ENCODE assay signal across 14 cellular contexts in genomic region chr19:863305-863620, GRCh38. TPM values are rescaled to one million over a fixed set of nuclear protein-coding genes. Genes with fewer than 3 reads are reported as not detected.
DNase-seq lines count a peak whose midpoint lies in the region; ATAC-seq and TF ChIP-seq lines count a peak whose summit lies in the region.
"Had no signal": no experiment of that assay in that cellular context is flagged by ENCODE, and none has a peak within 500 bp of the region (broad histone marks: within the 10 kb centered on the region; RNA-seq: fewer than 3 reads in every experiment).

No MANE protein-coding gene starts in this region.

- H3K27ac ChIP-seq in OCI-LY1 (ENCODE audit: low read depth, low read length, poor library complexity, severe bottlenecking) (peak overlapping the region; percentile 64), spleen (peak overlapping the region in 7 of 8 donors; percentile 58 to 85 (median 78)), mesendoderm (ENCODE audit: low read depth, low read length) (no peak overlapping the region), testis (no peak overlapping the region)

- H2BK15ac ChIP-seq in mesendoderm (replicated peaks; ENCODE audit: low read depth) = no peak overlapping the region

- ATAC-seq in central memory CD8-positive, alpha-beta T cell (replicated peaks; ENCODE audit: extremely low read depth, poor library complexity, severe bottlenecking) = no peak

- peak overlapping the region; percentile 25 for H3K27ac Mint-ChIP-seq in activated CD4-positive, alpha-beta T cell treated with anti-CD3 and anti-CD28 coated beads, Interleukin-2, amount 10 ng/mL, durations not matched to agents 24 days and 14 days
- H3K27ac Mint-ChIP-seq in central memory CD8-positive, alpha-beta T cell (ENCODE audit: low read depth) = peak overlapping the region; percentile 75

- H3K9ac ChIP-seq in OCI-LY1 (ENCODE audit: low read length) (no peak overlapping the region), mesendoderm (ENCODE audit: low read length) (no peak overlapping the region)

- no peak overlapping the region for H2AK5ac ChIP-seq in mesendoderm (ENCODE audit: low read length)

- DNase-seq in activated CD4-positive, alpha-beta T cell treated with anti-CD3 and anti-CD28 coated beads, Interleukin-2, amount 10 ng/mL, durations not matched to agents 24 days and 14 days = no peak
- DNase-seq in activated CD4-positive, alpha-beta T cell treated with anti-CD3 and anti-CD28 coated beads for 1 hour = no peak
- no peak for DNase-seq in central memory CD8-positive, alpha-beta T cell (ENCODE audit: low spot score in 2 of 2)
- DNase-seq in spleen (no peak), mesendoderm (no peak), testis (no peak)
- DNase-seq in activated effector memory CD4-positive, alpha-beta T cell treated with anti-CD3 and anti-CD28 coated beads, Interleukin-2, amount 50 U/mL, for 16 hours = no peak
- DNase-seq: DMS153, NCI-H1436 had no signal

- H3K27me3 Mint-ChIP-seq in activated CD4-positive, alpha-beta T cell treated with anti-CD3 and anti-CD28 coated beads, Interleukin-2, amount 10 ng/mL, durations not matched to agents 24 days and 14 days = peaks cover 10% of the 10 kb centered on the region
- H3K27me3 Mint-ChIP-seq in central memory CD8-positive, alpha-beta T cell = peaks cover 9% of the 10 kb centered on the region

- H3K4me3 ChIP-seq in OCI-LY1 (ENCODE audit: low read depth, low read length, poor library complexity, severe bottlenecking) (peak overlapping the region; percentile 43), spleen (peak overlapping the region in 5 of 8 donors; percentile 10 to 66 (median 29)), mesendoderm (ENCODE audit: low read length) (no peak overlapping the region), testis (no peak overlapping the region)

- H2BK120ac ChIP-seq in mesendoderm (ENCODE audit: low read depth, low read length) = no peak overlapping the region

- no peak overlapping the region for H2BK5ac ChIP-seq in mesendoderm (ENCODE audit: low read length)

- H3K27me3 ChIP-seq in OCI-LY1 (ENCODE audit: insufficient read depth, low read length) (no peaks in the 10 kb centered on the region), spleen (replicated peaks in 1 of 7) (peaks cover 0 to 55% (median 20%) of the 10 kb centered on the region in 7 donors), mesendoderm (ENCODE audit: insufficient read depth, low read length, poor library complexity) (peaks cover 6% of the 10 kb centered on the region), testis (no peaks in the 10 kb centered on the region)

- H3F3A ChIP-seq in OCI-LY1 (ENCODE audit: insufficient read depth, low read length) = no peaks in the 10 kb centered on the region

- H3K79me2 ChIP-seq in OCI-LY1 (ENCODE audit: insufficient read depth, low read length) (no peaks in the 10 kb centered on the region), mesendoderm (ENCODE audit: control insufficient read depth, insufficient read depth, low read length) (no peaks in the 10 kb centered on the region)

- H3K56ac ChIP-seq in mesendoderm (ENCODE audit: low read length) = no peak overlapping the region

- no peak overlapping the region for H3K4ac ChIP-seq in mesendoderm (ENCODE audit: low read depth, low read length)

- peak overlapping the region; percentile 59 for H3K4me2 ChIP-seq in OCI-LY1 (ENCODE audit: low read length)
- H3K4me2 ChIP-seq in mesendoderm (ENCODE audit: low read length) = no peak overlapping the region

- intact Hi-C loops in activated CD4-positive, alpha-beta T cell treated with anti-CD3 and anti-CD28 coated beads, Interleukin-2, amount 10 ng/mL, durations not matched to agents 24 days and 14 days (cut with micrococcal nuclease) = loop anchor here (2.0 kb wide), 1 partner anchor 120 kb away; no protein-coding TSS in a partner anchor
- intact Hi-C loops in spleen (cut with DNase I; ENCODE audit: low total_unique reads) = loop anchor here (2.0 to 10.0 kb wide), 2 partner anchors 58 to 122 kb away; partner anchors contain the start of gene WDR18
- intact Hi-C loops in testis (cut with DNase I; ENCODE audit: low total_unique reads) = no loop called here

- no peak overlapping the region for H3K18ac ChIP-seq in mesendoderm (ENCODE audit: low read length)

- H3K23ac ChIP-seq in mesendoderm (ENCODE audit: low read length) = no peak overlapping the region

- peak overlapping the region; percentile 79 for H3K4me3 Mint-ChIP-seq in activated CD4-positive, alpha-beta T cell treated with anti-CD3 and anti-CD28 coated beads, Interleukin-2, amount 10 ng/mL, durations not matched to agents 24 days and 14 days
- H3K4me3 Mint-ChIP-seq in central memory CD8-positive, alpha-beta T cell = peak overlapping the region; percentile 74

- WGBS in spleen, 5 donors = 56 to 74% (median 70%) methylated on average over 7 of the region's 7 CpGs
- no CpG with 5 or more reads among the region's 7 CpGs for WGBS in mesendoderm (ENCODE audit: extremely low coverage, insufficient coverage, low lambda C conversion rate)
- 66 to 82% methylated on average over 6 to 7 of the region's 7 CpGs for WGBS in testis, 2 donors

- H3K4me1 ChIP-seq in OCI-LY1 (ENCODE audit: insufficient read depth, low read length, severe bottlenecking) (peaks cover 18% of the 10 kb centered on the region), spleen (peaks cover 11 to 57% (median 45%) of the 10 kb centered on the region in 6 donors), mesendoderm (ENCODE audit: control insufficient read depth, low read depth, low read length) (no peaks in the 10 kb centered on the region), testis (peaks cover 9% of the 10 kb centered on the region)

- peaks cover 5% of the 10 kb centered on the region for H3K36me3 Mint-ChIP-seq in activated CD4-positive, alpha-beta T cell treated with anti-CD3 and anti-CD28 coated beads, Interleukin-2, amount 10 ng/mL, durations not matched to agents 24 days and 14 days (ENCODE audit: low read depth)
- peaks cover 10% of the 10 kb centered on the region for H3K36me3 Mint-ChIP-seq in central memory CD8-positive, alpha-beta T cell (ENCODE audit: insufficient read depth)

- TF ChIP-seq CTCF in OCI-LY1 (IDR thresholded peaks at IDR 0.05; ENCODE audit: low read length) = no peak
- no peak for TF ChIP-seq CTCF in spleen (IDR thresholded peaks at IDR 0.05 in 8 of 11, conservative IDR thresholded peaks at IDR 0.05 in 3 of 11)
- no peak for TF ChIP-seq CTCF in testis (IDR thresholded peaks at IDR 0.05)

- no peaks in the 10 kb centered on the region for H3K9me3 Mint-ChIP-seq in activated CD4-positive, alpha-beta T cell treated with anti-CD3 and anti-CD28 coated beads, Interleukin-2, amount 10 ng/mL, durations not matched to agents 24 days and 14 days
- H3K9me3 Mint-ChIP-seq in central memory CD8-positive, alpha-beta T cell = no peaks in the 10 kb centered on the region

- H3K79me1 ChIP-seq in mesendoderm (ENCODE audit: low read length) = no peaks in the 10 kb centered on the region

- TF ChIP-seq POLR2A in spleen (IDR thresholded peaks at IDR 0.05) (no peak), testis (IDR thresholded peaks at IDR 0.05) (no peak)

- H3K9me2 ChIP-seq in OCI-LY1 (ENCODE audit: low read depth, low read length) = no peaks in the 10 kb centered on the region

- H3K36me3 ChIP-seq in OCI-LY1 (ENCODE audit: insufficient read depth, low read length) (peaks cover 8% of the 10 kb centered on the region), spleen (peaks cover 0 to 18% (median 11%) of the 10 kb centered on the region in 6 donors), mesendoderm (ENCODE audit: control insufficient read depth, insufficient read depth, low read length) (no peaks in the 10 kb centered on the region), testis (ENCODE audit: low read depth, missing control alignments) (no peaks in the 10 kb centered on the region)

- no peak overlapping the region for H4K8ac ChIP-seq in mesendoderm (ENCODE audit: low read depth, low read length)

- H3K9me3 ChIP-seq in OCI-LY1 (ENCODE audit: low read length) (no peaks in the 10 kb centered on the region), spleen (no peaks in the 10 kb centered on the region), testis (no peaks in the 10 kb centered on the region)

- no peak overlapping the region for H2AFZ ChIP-seq in OCI-LY1 (ENCODE audit: low read length)

- no peaks in the 10 kb centered on the region for H4K20me1 ChIP-seq in OCI-LY1 (ENCODE audit: insufficient read depth, low read length)

- H4K5ac ChIP-seq in mesendoderm (ENCODE audit: low read length) = no peak overlapping the region

- peaks cover 5% of the 10 kb centered on the region for H3K4me1 Mint-ChIP-seq in activated CD4-positive, alpha-beta T cell treated with anti-CD3 and anti-CD28 coated beads, Interleukin-2, amount 10 ng/mL, durations not matched to agents 24 days and 14 days
- peaks cover 10% of the 10 kb centered on the region for H3K4me1 Mint-ChIP-seq in central memory CD8-positive, alpha-beta T cell

RNA-seq across cellular contexts. Expression of gene CFD, which starts 3.8 kb away (rescaled TPM):
- 1.4 and 2.5 TPM in 2 replicates for total RNA-seq in activated CD4-positive, alpha-beta T cell treated with anti-CD3 and anti-CD28 coated beads, Interleukin-2, amount 10 ng/mL, durations not matched to agents 24 days and 14 days
- total RNA-seq in spleen (10 to 100 TPM; 11.3 to 59.5 (median 26.2) TPM), testis (100 to 1,000 TPM in 1 of 2 donors, 10 to 100 TPM in 1; 83.1 to 185 TPM)
- polyA plus RNA-seq in spleen (10 to 100 TPM in 2 of 3 donors, 1 to 10 TPM in 1; 6.6 to 25.3 (median 18.4) TPM), testis (ENCODE audit: insufficient read depth, low read depth, low replicate concordance) (84.3 TPM)
- 0.21 TPM for polyA plus RNA-seq in mesendoderm (2013, experiment 1 of 2)
- polyA plus RNA-seq in mesendoderm (2013, experiment 2 of 2) = 0.17 TPM

RNA-seq across cellular contexts. Expression of gene ELANE, which starts 11.2 kb away (rescaled TPM):
- total RNA-seq in activated CD4-positive, alpha-beta T cell treated with anti-CD3 and anti-CD28 coated beads, Interleukin-2, amount 10 ng/mL, durations not matched to agents 24 days and 14 days = not detected in 2 replicates
- total RNA-seq in spleen (100 to 1,000 TPM in 1 of 7 donors, 10 to 100 TPM in 4, 1 to 10 TPM in 2; 3.9 to 137 (median 17.0) TPM), testis (under 1 TPM in 1 of 2 donors, not detected in 1; 0.74 TPM)
- polyA plus RNA-seq in spleen (1 to 10 TPM; 2.8 to 6.7 (median 5.4) TPM), testis (ENCODE audit: insufficient read depth, low read depth, low replicate concordance) (0.50 TPM)
- polyA plus RNA-seq in mesendoderm (2013, experiment 1 of 2) = not detected
- polyA plus RNA-seq in mesendoderm (2013, experiment 2 of 2) = not detected
- total RNA-seq: bronchial epithelial cell, urinary bladder had no signal

RNA-seq across cellular contexts. Expression of gene PRTN3, which starts 22.5 kb away (rescaled TPM):
- not detected in 2 replicates for total RNA-seq in activated CD4-positive, alpha-beta T cell treated with anti-CD3 and anti-CD28 coated beads, Interleukin-2, amount 10 ng/mL, durations not matched to agents 24 days and 14 days
- total RNA-seq in spleen (100 to 1,000 TPM in 1 of 7 donors, 10 to 100 TPM in 3, 1 to 10 TPM in 3; 2.8 to 168 (median 11.7) TPM), testis (1 to 10 TPM; 1.0 to 1.8 TPM)
- polyA plus RNA-seq in spleen (1 to 10 TPM in 2 of 3 donors, under 1 TPM in 1; 0.89 to 3.3 (median 1.3) TPM), testis (ENCODE audit: insufficient read depth, low read depth, low replicate concordance) (not detected)
- not detected for polyA plus RNA-seq in mesendoderm (2013, experiment 1 of 2)
- 0.04 TPM for polyA plus RNA-seq in mesendoderm (2013, experiment 2 of 2)
- total RNA-seq: bronchial epithelial cell, osteocyte had no signal

RNA-seq across cellular contexts. Expression of gene MED16, which starts 29.7 kb away (rescaled TPM):
- total RNA-seq in activated CD4-positive, alpha-beta T cell treated with anti-CD3 and anti-CD28 coated beads, Interleukin-2, amount 10 ng/mL, durations not matched to agents 24 days and 14 days = 58.1 and 61.1 TPM in 2 replicates
- 10 to 100 TPM; 37.0 to 60.7 (median 52.7) TPM for total RNA-seq in spleen
- 10 to 100 TPM; 43.2 to 82.1 (median 77.6) TPM for polyA plus RNA-seq in spleen
- 34.1 TPM for polyA plus RNA-seq in mesendoderm (2013, experiment 1 of 2)
- 33.8 TPM for polyA plus RNA-seq in mesendoderm (2013, experiment 2 of 2)
- 100 to 1,000 TPM in 1 of 2 donors, 10 to 100 TPM in 1; 94.7 to 124 TPM for total RNA-seq in testis
- 50.7 TPM for polyA plus RNA-seq in testis (ENCODE audit: insufficient read depth, low read depth, low replicate concordance)

RNA-seq across cellular contexts. Expression of gene RNU6-9, which starts 30.0 kb away (rescaled TPM):
- not detected in 2 replicates for total RNA-seq in activated CD4-positive, alpha-beta T cell treated with anti-CD3 and anti-CD28 coated beads, Interleukin-2, amount 10 ng/mL, durations not matched to agents 24 days and 14 days
- not detected for total RNA-seq in spleen
- not detected for polyA plus RNA-seq in spleen
- not detected for polyA plus RNA-seq in mesendoderm (2013, experiment 1 of 2)
- not detected for polyA plus RNA-seq in mesendoderm (2013, experiment 2 of 2)
- total RNA-seq in testis = not detected
- not detected for polyA plus RNA-seq in testis (ENCODE audit: insufficient read depth, low read depth, low replicate concordance)
- total RNA-seq: bronchial epithelial cell, left lobe of liver, osteocyte, urinary bladder had no signal
- polyA plus RNA-seq: urinary bladder had no signal

Comparison
In these comparisons a context has a peak if more than half of its experiments do, and no peak if none do; other contexts are left out.
1. H3K27ac ChIP-seq: peak in OCI-LY1 (single experiment) and spleen (7 of 8); none in mesendoderm (single experiment) and testis (0 of 2).
2. H3K4me3 ChIP-seq: peak in OCI-LY1 (single experiment) and spleen (5 of 8); none in mesendoderm (single experiment) and testis (0 of 2).